Comparison of ENCODE assay signal across 1 cellular context in the genomic region with DNA sequence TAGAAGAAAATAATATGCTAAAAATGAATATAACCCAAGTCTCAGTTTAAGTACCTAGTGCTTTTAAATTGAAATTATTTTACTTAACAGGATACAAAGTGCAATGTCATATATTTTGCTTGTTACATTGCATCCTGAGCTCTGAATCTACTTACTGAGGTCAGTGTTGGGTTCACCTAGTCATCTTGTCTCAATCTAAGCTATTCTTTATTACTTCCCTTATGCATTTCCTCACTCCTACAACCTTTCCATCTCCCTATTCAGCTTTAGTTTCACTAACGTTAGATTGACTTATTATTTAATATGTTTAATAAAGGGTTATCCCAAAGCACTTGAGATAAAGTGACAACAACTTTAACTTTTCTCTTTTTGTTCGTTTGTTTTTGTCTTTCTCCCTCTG.
TF ChIP-seq lines count a peak whose summit lies in the region.

No MANE protein-coding gene starts in this region.

TF ChIP-seq in GM12878, 131 proteins besides CTCF, POLR2A, EP300 and RAD21 (continued from another document):
- TF ChIP-seq CUX1 (IDR thresholded peaks at IDR 0.05; ENCODE audit: insufficient replicate concordance, low read depth, low read length): no peak
- no peak for TF ChIP-seq LARP7 (IDR thresholded peaks at IDR 0.05)
- no peak for TF ChIP-seq NFYA (IDR thresholded peaks at IDR 0.05; ENCODE audit: borderline replicate concordance, low read depth, low read length)
- TF ChIP-seq, protein P1, sequence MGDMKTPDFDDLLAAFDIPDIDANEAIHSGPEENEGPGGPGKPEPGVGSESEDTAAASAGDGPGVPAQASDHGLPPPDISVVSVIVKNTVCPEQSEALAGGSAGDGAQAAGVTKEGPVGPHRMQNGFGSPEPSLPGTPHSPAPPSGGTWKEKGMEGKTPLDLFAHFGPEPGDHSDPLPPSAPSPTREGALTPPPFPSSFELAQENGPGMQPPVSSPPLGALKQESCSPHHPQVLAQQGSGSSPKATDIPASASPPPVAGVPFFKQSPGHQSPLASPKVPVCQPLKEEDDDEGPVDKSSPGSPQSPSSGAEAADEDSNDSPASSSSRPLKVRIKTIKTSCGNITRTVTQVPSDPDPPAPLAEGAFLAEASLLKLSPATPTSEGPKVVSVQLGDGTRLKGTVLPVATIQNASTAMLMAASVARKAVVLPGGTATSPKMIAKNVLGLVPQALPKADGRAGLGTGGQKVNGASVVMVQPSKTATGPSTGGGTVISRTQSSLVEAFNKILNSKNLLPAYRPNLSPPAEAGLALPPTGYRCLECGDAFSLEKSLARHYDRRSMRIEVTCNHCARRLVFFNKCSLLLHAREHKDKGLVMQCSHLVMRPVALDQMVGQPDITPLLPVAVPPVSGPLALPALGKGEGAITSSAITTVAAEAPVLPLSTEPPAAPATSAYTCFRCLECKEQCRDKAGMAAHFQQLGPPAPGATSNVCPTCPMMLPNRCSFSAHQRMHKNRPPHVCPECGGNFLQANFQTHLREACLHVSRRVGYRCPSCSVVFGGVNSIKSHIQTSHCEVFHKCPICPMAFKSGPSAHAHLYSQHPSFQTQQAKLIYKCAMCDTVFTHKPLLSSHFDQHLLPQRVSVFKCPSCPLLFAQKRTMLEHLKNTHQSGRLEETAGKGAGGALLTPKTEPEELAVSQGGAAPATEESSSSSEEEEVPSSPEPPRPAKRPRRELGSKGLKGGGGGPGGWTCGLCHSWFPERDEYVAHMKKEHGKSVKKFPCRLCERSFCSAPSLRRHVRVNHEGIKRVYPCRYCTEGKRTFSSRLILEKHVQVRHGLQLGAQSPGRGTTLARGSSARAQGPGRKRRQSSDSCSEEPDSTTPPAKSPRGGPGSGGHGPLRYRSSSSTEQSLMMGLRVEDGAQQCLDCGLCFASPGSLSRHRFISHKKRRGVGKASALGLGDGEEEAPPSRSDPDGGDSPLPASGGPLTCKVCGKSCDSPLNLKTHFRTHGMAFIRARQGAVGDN (IDR thresholded peaks at IDR 0.05): no peak
- no peak for TF ChIP-seq FOXK2 (IDR thresholded peaks at IDR 0.05)
- no peak for TF ChIP-seq CBFB (IDR thresholded peaks at IDR 0.05; ENCODE audit: low read depth)
- TF ChIP-seq SUZ12 (IDR thresholded peaks at IDR 0.05; ENCODE audit: unreplicated experiment): no peak
- no peak for TF ChIP-seq SRF (IDR thresholded peaks at IDR 0.05; ENCODE audit: low read depth in 2 of 2, low read length in 2 of 2)
- TF ChIP-seq, protein P2, sequence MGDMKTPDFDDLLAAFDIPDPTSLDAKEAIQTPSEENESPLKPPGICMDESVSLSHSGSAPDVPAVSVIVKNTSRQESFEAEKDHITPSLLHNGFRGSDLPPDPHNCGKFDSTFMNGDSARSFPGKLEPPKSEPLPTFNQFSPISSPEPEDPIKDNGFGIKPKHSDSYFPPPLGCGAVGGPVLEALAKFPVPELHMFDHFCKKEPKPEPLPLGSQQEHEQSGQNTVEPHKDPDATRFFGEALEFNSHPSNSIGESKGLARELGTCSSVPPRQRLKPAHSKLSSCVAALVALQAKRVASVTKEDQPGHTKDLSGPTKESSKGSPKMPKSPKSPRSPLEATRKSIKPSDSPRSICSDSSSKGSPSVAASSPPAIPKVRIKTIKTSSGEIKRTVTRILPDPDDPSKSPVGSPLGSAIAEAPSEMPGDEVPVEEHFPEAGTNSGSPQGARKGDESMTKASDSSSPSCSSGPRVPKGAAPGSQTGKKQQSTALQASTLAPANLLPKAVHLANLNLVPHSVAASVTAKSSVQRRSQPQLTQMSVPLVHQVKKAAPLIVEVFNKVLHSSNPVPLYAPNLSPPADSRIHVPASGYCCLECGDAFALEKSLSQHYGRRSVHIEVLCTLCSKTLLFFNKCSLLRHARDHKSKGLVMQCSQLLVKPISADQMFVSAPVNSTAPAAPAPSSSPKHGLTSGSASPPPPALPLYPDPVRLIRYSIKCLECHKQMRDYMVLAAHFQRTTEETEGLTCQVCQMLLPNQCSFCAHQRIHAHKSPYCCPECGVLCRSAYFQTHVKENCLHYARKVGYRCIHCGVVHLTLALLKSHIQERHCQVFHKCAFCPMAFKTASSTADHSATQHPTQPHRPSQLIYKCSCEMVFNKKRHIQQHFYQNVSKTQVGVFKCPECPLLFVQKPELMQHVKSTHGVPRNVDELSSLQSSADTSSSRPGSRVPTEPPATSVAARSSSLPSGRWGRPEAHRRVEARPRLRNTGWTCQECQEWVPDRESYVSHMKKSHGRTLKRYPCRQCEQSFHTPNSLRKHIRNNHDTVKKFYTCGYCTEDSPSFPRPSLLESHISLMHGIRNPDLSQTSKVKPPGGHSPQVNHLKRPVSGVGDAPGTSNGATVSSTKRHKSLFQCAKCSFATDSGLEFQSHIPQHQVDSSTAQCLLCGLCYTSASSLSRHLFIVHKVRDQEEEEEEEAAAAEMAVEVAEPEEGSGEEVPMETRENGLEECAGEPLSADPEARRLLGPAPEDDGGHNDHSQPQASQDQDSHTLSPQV (IDR thresholded peaks at IDR 0.05): no peak
- TF ChIP-seq ZNF24 (IDR thresholded peaks at IDR 0.05): no peak
- TF ChIP-seq CEBPB (IDR thresholded peaks at IDR 0.05; ENCODE audit: borderline replicate concordance in 1 of 2, low read depth in 2 of 2, low read length in 2 of 2): no peak
- TF ChIP-seq, protein P3, sequence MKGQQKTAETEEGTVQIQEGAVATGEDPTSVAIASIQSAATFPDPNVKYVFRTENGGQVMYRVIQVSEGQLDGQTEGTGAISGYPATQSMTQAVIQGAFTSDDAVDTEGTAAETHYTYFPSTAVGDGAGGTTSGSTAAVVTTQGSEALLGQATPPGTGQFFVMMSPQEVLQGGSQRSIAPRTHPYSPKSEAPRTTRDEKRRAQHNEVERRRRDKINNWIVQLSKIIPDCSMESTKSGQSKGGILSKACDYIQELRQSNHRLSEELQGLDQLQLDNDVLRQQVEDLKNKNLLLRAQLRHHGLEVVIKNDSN (IDR thresholded peaks at IDR 0.05; ENCODE audit: borderline replicate concordance, extremely low read length, insufficient read depth, low read depth, low read length): no peak
- no peak for TF ChIP-seq MXI1 (IDR thresholded peaks at IDR 0.05; ENCODE audit: low read depth, low read length)
- no peak for TF ChIP-seq ZNF384 (IDR thresholded peaks at IDR 0.05; ENCODE audit: borderline replicate concordance, low read depth, low read length)
- TF ChIP-seq GATAD2B (conservative IDR thresholded peaks at IDR 0.05; ENCODE audit: low read depth): no peak
- TF ChIP-seq, protein P4, sequence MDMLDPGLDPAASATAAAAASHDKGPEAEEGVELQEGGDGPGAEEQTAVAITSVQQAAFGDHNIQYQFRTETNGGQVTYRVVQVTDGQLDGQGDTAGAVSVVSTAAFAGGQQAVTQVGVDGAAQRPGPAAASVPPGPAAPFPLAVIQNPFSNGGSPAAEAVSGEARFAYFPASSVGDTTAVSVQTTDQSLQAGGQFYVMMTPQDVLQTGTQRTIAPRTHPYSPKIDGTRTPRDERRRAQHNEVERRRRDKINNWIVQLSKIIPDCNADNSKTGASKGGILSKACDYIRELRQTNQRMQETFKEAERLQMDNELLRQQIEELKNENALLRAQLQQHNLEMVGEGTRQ (IDR thresholded peaks at IDR 0.05; ENCODE audit: borderline replicate concordance, low read depth, low read length): no peak
- TF ChIP-seq MYC (IDR thresholded peaks at IDR 0.05; ENCODE audit: insufficient read depth, insufficient read length, insufficient replicate concordance, low read length, severe bottlenecking): no peak
